17 cellular contexts compared by ENCODE assay signal in genomic region chr9:109301012-109301411, GRCh38. TPM values are rescaled to one million over a fixed set of nuclear protein-coding genes. Genes with fewer than 3 reads are reported as not detected.
DNase-seq lines count a peak whose midpoint lies in the region; TF ChIP-seq lines count a peak whose summit lies in the region.
"Had no signal": no experiment of that assay in that cellular context is flagged by ENCODE, and none has a peak within 500 bp of the region (broad histone marks: within the 10 kb centered on the region; RNA-seq: fewer than 3 reads in every experiment).

No MANE protein-coding gene starts in this region.

- TF ChIP-seq CTCF in C4-2B (conservative IDR thresholded peaks at IDR 0.05), result no peak
- TF ChIP-seq CTCF in HEK293 (tag by site-specific recombination; IDR thresholded peaks at IDR 0.05), result no peak
- no peak; the same call in 1 of the 2 replicates for TF ChIP-seq CTCF in VCaP (conservative IDR thresholded peaks at IDR 0.05)
- no peak for TF ChIP-seq CTCF in prostate gland (IDR thresholded peaks at IDR 0.05)

- H3K36me3 ChIP-seq in HEK293 (ENCODE audit: control insufficient read depth in 2 of 2, insufficient read depth in 1 of 2, low read length in 2 of 2) (no peaks in the 10 kb centered on the region), prostate gland (no peaks in the 10 kb centered on the region)
- H3K36me3 ChIP-seq: BE2C, BLaER1 had no signal

- peak overlapping the region; percentile 95 for H3K27ac ChIP-seq in C4-2B
- H3K27ac ChIP-seq in HEK293 (ENCODE audit: extremely low read depth, low read depth, low read length), result no peak overlapping the region
- H3K27ac ChIP-seq in VCaP, result peak overlapping the region; percentile 88
- H3K27ac ChIP-seq in prostate gland, result no peak overlapping the region
- H3K27ac ChIP-seq: BLaER1 had no signal

- DNase-seq in RPMI8226 (no peak), prostate gland (ENCODE audit: low spot score) (no peak)
- DNase-seq: 8988T; ACHN; BE2C; C1 segment of cervical spinal cord; Caco-2; Calu3; CD4-positive, alpha-beta T cell; CD8-positive, alpha-beta T cell; DMS79 treated with DMSO at 0.1 percent for 48 hours; GF-D8 had no signal

- H3K27me3 ChIP-seq in prostate gland (replicated peaks; ENCODE audit: insufficient read depth), result no peaks in the 10 kb centered on the region
- H3K27me3 ChIP-seq: BE2C, BLaER1 had no signal

- POLR2A ChIA-PET in HEK293 (lab: Yijun Ruan, JAX), result no interaction called here

- CTCF ChIA-PET in HEK293 (lab: Yijun Ruan, JAX), result interaction anchor here (0.9 kb wide), 1 partner anchor 10 kb away, joined by 4 read pairs; no protein-coding TSS in a partner anchor

- TF ChIP-seq POLR2A in prostate gland (IDR thresholded peaks at IDR 0.05), result no peak

- 65% methylated on average over 2 of the region's 2 CpGs for WGBS in prostate gland

- H3K4me3 ChIP-seq in HEK293 (ENCODE audit: low read depth, low read length) (no peak overlapping the region), prostate gland (no peak overlapping the region)
- H3K4me3 ChIP-seq: BLaER1 had no signal

- H3K4me1 ChIP-seq in HEK293 (ENCODE audit: control insufficient read depth, insufficient read depth, low read length), result 0 out of 2 replicates have a peak, but pooled peaks cover 3% of the 10 kb centered on the region
- H3K4me1 ChIP-seq in prostate gland (replicated peaks), result no peaks in the 10 kb centered on the region
- H3K4me1 ChIP-seq: BE2C, Caco-2 had no signal

- intact Hi-C loops in prostate gland (cut with DNase I), result no loop called here

- H3K9me3 ChIP-seq in HEK293 (ENCODE audit: control insufficient read depth, insufficient read depth, low read depth, low read length) (no peaks in the 10 kb centered on the region), prostate gland (no peaks in the 10 kb centered on the region)
- H3K9me3 ChIP-seq: BE2C, BLaER1, Caco-2 had no signal

TF ChIP-seq in HEK293, 187 proteins besides CTCF, POLR2A, EP300 and RAD21:
- TF ChIP-seq OVOL3 (tag by site-specific recombination; IDR thresholded peaks at IDR 0.05) (no peak), SCRT2 (tag by site-specific recombination; IDR thresholded peaks at IDR 0.05) (0 out of 2 replicates have a peak, but pooled peaks have one; percentile 22)

RNA-seq across cellular contexts. Expression of gene EPB41L4B, which starts 19.8 kb away (rescaled TPM):
- 10 to 100 TPM; 13.3 to 15.1 TPM for total RNA-seq in prostate gland
- total RNA-seq: A673; CD4-positive, alpha-beta T cell; CD8-positive, alpha-beta T cell had no signal

Comparison
In these comparisons a context has a peak if more than half of its experiments do, and no peak if none do; other contexts are left out.
1. H3K27ac ChIP-seq: peak in C4-2B (single experiment) and VCaP (single experiment); none in HEK293 (single experiment) and prostate gland (0 of 2).